8 cellular contexts compared by ENCODE assay signal in the genomic region with DNA sequence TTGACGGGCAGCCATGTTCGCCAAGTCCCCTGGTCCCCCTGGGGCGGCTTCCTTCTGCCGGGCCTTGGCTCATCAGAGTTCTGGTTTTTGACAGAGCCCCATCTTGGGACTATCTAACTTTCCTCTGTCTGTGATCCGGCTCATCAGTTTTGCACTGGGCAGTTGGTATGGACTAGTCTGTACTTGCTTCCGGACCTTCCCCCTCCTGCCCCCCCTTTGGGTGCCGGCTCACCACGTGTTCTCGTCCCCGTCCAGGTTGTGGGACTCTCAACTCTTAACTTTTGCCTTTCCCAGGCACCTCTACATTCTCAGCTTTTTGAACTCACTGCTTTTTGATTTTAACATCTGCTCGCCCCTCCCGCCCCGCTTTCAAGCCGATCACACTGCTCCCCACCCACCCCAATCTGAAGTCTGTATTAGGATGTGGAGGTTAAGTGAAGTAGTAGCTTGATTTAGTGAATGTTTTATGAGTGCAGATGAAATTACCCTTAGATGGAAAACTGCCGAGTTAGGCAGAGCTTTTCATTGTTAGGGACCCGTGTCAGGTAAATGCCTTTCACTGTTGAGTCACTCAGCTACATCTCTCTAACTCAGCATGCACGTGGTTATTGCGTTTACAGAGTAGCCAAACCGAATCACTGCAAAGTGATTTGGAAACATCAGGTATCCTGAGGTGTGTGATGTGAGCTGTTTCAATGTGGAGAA. TPM values are rescaled to one million over a fixed set of nuclear protein-coding genes. Genes with fewer than 3 reads are reported as not detected.
DNase-seq lines count a peak whose midpoint lies in the region; ATAC-seq, FAIRE-seq and TF ChIP-seq lines count a peak whose summit lies in the region.

No MANE protein-coding gene starts in this region.

- H3K9ac ChIP-seq in GM12878 (ENCODE audit: control insufficient read depth, insufficient read depth, low read length) (peak overlapping the region; percentile 91), iPS-18a (ENCODE audit: low read length) (peak overlapping the region; percentile 98), smooth muscle cell (ENCODE audit: low read depth) (peak overlapping the region; percentile 90)

- no peaks in the 10 kb centered on the region for H3K4me1 ChIP-seq in GM12878 (ENCODE audit: control insufficient read depth, insufficient read depth, low read length)
- peaks cover 23% of the 10 kb centered on the region for H3K4me1 ChIP-seq in iPS-18a (ENCODE audit: control insufficient read depth, low read depth, low read length)
- peaks cover 18% of the 10 kb centered on the region for H3K4me1 ChIP-seq in smooth muscle cell (ENCODE audit: low read depth)

- H4K20me1 ChIP-seq in GM12878 (ENCODE audit: control insufficient read depth, insufficient read depth) (no peaks in the 10 kb centered on the region), smooth muscle cell (ENCODE audit: low read depth) (peaks cover 55% of the 10 kb centered on the region)

- no peak for FAIRE-seq in GM12878 (lab: Jason Lieb, UNC)

- H2AFZ ChIP-seq in GM12878 (ENCODE audit: control insufficient read depth, low read depth, low read length) (no peak overlapping the region), smooth muscle cell (ENCODE audit: low read depth) (peak overlapping the region; percentile 83)

- no TSS peak for BruUV-seq in GM12878 (replicated peaks; lab: Mats Ljungman, UMichigan)

- no peak for TF ChIP-seq POLR2A in GM12878 (IDR thresholded peaks at IDR 0.05; ENCODE audit: low read depth, low read length)

- H3F3A ChIP-seq in smooth muscle cell (ENCODE audit: low read depth) = peaks cover 6% of the 10 kb centered on the region

- H3K9me3 ChIP-seq in GM12878 (replicated peaks; ENCODE audit: control insufficient read depth, insufficient read depth, low read length) (no peaks in the 10 kb centered on the region), iPS-18a (ENCODE audit: control insufficient read depth, low read depth, low read length) (no peaks in the 10 kb centered on the region), smooth muscle cell (replicated peaks; ENCODE audit: low read depth) (no peaks in the 10 kb centered on the region)

- H3K4me3 ChIP-seq in GM12878 (peak overlapping the region; percentile 97), iPS-18a (ENCODE audit: low read length) (peak overlapping the region; percentile 99), smooth muscle cell (peak overlapping the region; percentile 90)

- POLR2A ChIA-PET in GM12878 (lab: Charles Lee) = interaction anchor here (0.9 to 2.6 kb wide), 4 partner anchors 10 to 25 kb away, joined by 3 to 13 read pairs (median 11); partner anchors contain the start of gene TRMT61B

- TF ChIP-seq EP300 in GM12878 (IDR thresholded peaks at IDR 0.05; ENCODE audit: borderline replicate concordance in 1 of 2, control insufficient read depth in 1 of 2, low read depth in 2 of 2, low read length in 2 of 2) = no peak

- H3K36me3 ChIP-seq in GM12878 (ENCODE audit: control insufficient read depth in 2 of 2, insufficient read depth in 2 of 2, low read length in 1 of 2) = no peaks in the 10 kb centered on the region
- H3K36me3 ChIP-seq in iPS-18a (ENCODE audit: control insufficient read depth, low read depth, low read length) = no peaks in the 10 kb centered on the region
- H3K36me3 ChIP-seq in smooth muscle cell (ENCODE audit: low read depth) = no peaks in the 10 kb centered on the region

- RAD21 ChIA-PET in GM12878 (lab: Charles Lee; ENCODE audit: unreplicated experiment) = interaction anchor here (1.0 kb wide), 1 partner anchor 25 kb away, joined by 3 read pairs; the partner anchor contains the start of gene TRMT61B

- no peak for TF ChIP-seq CTCF in GM12878 (IDR thresholded peaks at IDR 0.05 in 2 of 3, conservative IDR thresholded peaks at IDR 0.05 in 1 of 3; ENCODE audit: control insufficient read depth in 2 of 3, extremely low read depth in 1 of 3, insufficient read depth in 1 of 3, low read depth in 3 of 3, low read length in 3 of 3)
- no peak for TF ChIP-seq CTCF in smooth muscle cell (IDR thresholded peaks at IDR 0.05; ENCODE audit: borderline replicate concordance, insufficient read depth, poor library complexity, severe bottlenecking)

- H3K79me2 ChIP-seq in GM12878 (ENCODE audit: control insufficient read depth, insufficient read depth, low read length) (peaks cover 59% of the 10 kb centered on the region), smooth muscle cell (ENCODE audit: low read depth) (peaks cover 58% of the 10 kb centered on the region)

- no peaks in the 10 kb centered on the region for H3K27me3 ChIP-seq in GM12878 (replicated peaks in 1 of 2; ENCODE audit: control insufficient read depth in 2 of 2, insufficient read depth in 2 of 2, low read length in 1 of 2)
- H3K27me3 ChIP-seq in iPS-18a (ENCODE audit: control insufficient read depth, insufficient read depth, low read length) = no peaks in the 10 kb centered on the region
- H3K27me3 ChIP-seq in smooth muscle cell (ENCODE audit: low read depth) = no peaks in the 10 kb centered on the region

- no peak for TF ChIP-seq RAD21 in GM12878 (IDR thresholded peaks at IDR 0.05; ENCODE audit: insufficient read depth, low read depth, low read length)

- in situ Hi-C loops in ACHN (cut with HindIII; ENCODE audit: low pct_ligation_motif_present, low pct_unique_long_range_greater_than_20kb, low sequenced_read_pairs) (no loop called here), GM12878 (cut with MboI) (no loop called here)

- WGBS in GM12878 (ENCODE audit: insufficient coverage, insufficient replicate concordance, low lambda C conversion rate, missing lambda C conversion rate) = under 1% methylated on average over 19 of the region's 19 CpGs
- WGBS in smooth muscle cell (ENCODE audit: low lambda C conversion rate) = 0% methylated on average over 19 of the region's 19 CpGs

- peak overlapping the region; percentile 52 for H3K4me2 ChIP-seq in GM12878 (ENCODE audit: control insufficient read depth, insufficient read depth)
- peak overlapping the region; percentile 100 for H3K4me2 ChIP-seq in smooth muscle cell

- DNase-seq in ACHN (peak; percentile 70), GM19238 (ENCODE audit: insufficient read length, low spot score) (peak; percentile 11), SW480 (ENCODE audit: low spot score) (peak; percentile 63), GM12878 (ENCODE audit: low read depth, low spot score) (no peak), smooth muscle cell (lab: John Stamatoyannopoulos, UW; ENCODE audit: unreplicated experiment) (no peak), NCI-H1105 (lab: John Stamatoyannopoulos, UW) (no peak)

- ATAC-seq in HG03442 (IDR thresholded peaks at IDR 0.05; ENCODE audit: unreplicated experiment) = peak; percentile 24
- ATAC-seq in GM12878 = peak; percentile 57

- intact Hi-C loops in GM12878 (cut with micrococcal nuclease; ENCODE audit: unreplicated experiment) = loop anchor here (5.0 to 10.0 kb wide), 2 partner anchors 141 to 328 kb away; partner anchors contain the start of gene PPP1CB

- H3K27ac ChIP-seq in GM12878 (ENCODE audit: control insufficient read depth, insufficient read depth) (peak overlapping the region; percentile 88), iPS-18a (ENCODE audit: low read length) (peak overlapping the region; percentile 87), smooth muscle cell (ENCODE audit: low read depth) (peak overlapping the region; percentile 88)

- CTCF ChIA-PET in GM12878 (lab: Yijun Ruan, JAX) = interaction anchor here (1.3 to 2.5 kb wide), 3 partner anchors 9 to 25 kb away, joined by 4 to 11 read pairs (median 7); partner anchors contain the start of gene TRMT61B

- SMC1A ChIA-PET in GM12878 (lab: Charles Lee; ENCODE audit: uncharacterized antibody, unreplicated experiment) = interaction anchor here (1.0 to 1.6 kb wide), 3 partner anchors 25 to 28 kb away, joined by 3 to 8 read pairs (median 3); partner anchors contain the start of gene TRMT61B

TF ChIP-seq in GM12878, 131 proteins besides CTCF, POLR2A, EP300 and RAD21 (continues in another document):
- no peak for TF ChIP-seq SP1 (IDR thresholded peaks at IDR 0.05; ENCODE audit: low read depth, low read length)
- peak; percentile 68 for TF ChIP-seq YY1 (IDR thresholded peaks at IDR 0.05; ENCODE audit: low read depth, low read length)

RNA-seq across cellular contexts. Expression of gene WDR43, which starts 0.9 kb away (rescaled TPM):
- 194 and 200 TPM in 2 replicates for total RNA-seq in GM12878 (2013; cell fraction: nucleolus; rRNA removed)
- total RNA-seq in GM12878 (2014; rRNA removed) (88.6 and 109 TPM in 2 replicates), GM12878 (2014; rRNA removed; fragmentation: Illumina TruSeq; extraction: Trizol) (139 and 142 TPM in 2 replicates), GM12878 (2021) (105 and 108 TPM in 2 replicates), smooth muscle cell (37.8 and 44.9 TPM in 2 replicates)
- polyA plus RNA-seq in GM12878 (2011; ENCODE audit: low read depth) = 16.6 TPM
- polyA plus RNA-seq in GM12878 (2011; rRNA removed) (153 and 179 TPM in 2 replicates), GM12878 (2014; fragmentation: Illumina TruSeq; extraction: Trizol) (84.4 and 103 TPM in 2 replicates), GM12878 (2014; fragmentation: Nextera tagmentation; extraction: Ambion mirVana) (10 to 100 TPM; 39.3 to 39.6 TPM), GM12878 (2014; rRNA removed) (61.8 and 67.4 TPM in 2 replicates), GM12878 (2016; fragmentation: Nextera tagmentation; extraction: Ambion mirVana) (10 to 100 TPM; 75.6 to 79.5 TPM), smooth muscle cell (12.5 and 27.5 TPM in 2 replicates)
- 51.3 and 52.7 TPM in 2 replicates for polyA plus RNA-seq in GM12878 (2011; cell fraction: cytosol; rRNA removed)
- 56.8 and 68.2 TPM in 2 replicates for polyA plus RNA-seq in GM12878 (2011; cell fraction: nucleus; rRNA removed)
- 31.6 and 36.0 TPM in 2 replicates for polyA plus RNA-seq in GM12878 (2012)
- 142 and 381 TPM in 2 replicates for polyA minus RNA-seq in GM12878 (2011; rRNA and poly(A)+ RNA removed)
- polyA minus RNA-seq in GM12878 (2011; cell fraction: cytosol; rRNA and poly(A)+ RNA removed) = 43.3 and 92.1 TPM in 2 replicates
- 51.5 and 60.6 TPM in 2 replicates for polyA minus RNA-seq in GM12878 (2011; cell fraction: nucleus; rRNA and poly(A)+ RNA removed)

RNA-seq across cellular contexts. Expression of gene TRMT61B, which starts 25.2 kb away (rescaled TPM):
- total RNA-seq in GM12878 (2013; cell fraction: nucleolus; rRNA removed) = 37.9 and 38.3 TPM in 2 replicates
- 16.0 and 18.2 TPM in 2 replicates for total RNA-seq in GM12878 (2014; rRNA removed)
- 15.3 and 19.5 TPM in 2 replicates for total RNA-seq in GM12878 (2014; rRNA removed; fragmentation: Illumina TruSeq; extraction: Trizol)
- total RNA-seq in GM12878 (2021) = 14.7 and 15.7 TPM in 2 replicates
- 5.8 TPM for polyA plus RNA-seq in GM12878 (2011; ENCODE audit: low read depth)
- 19.3 and 30.0 TPM in 2 replicates for polyA plus RNA-seq in GM12878 (2011; rRNA removed)
- 8.3 and 9.4 TPM in 2 replicates for polyA plus RNA-seq in GM12878 (2011; cell fraction: cytosol; rRNA removed)
- polyA plus RNA-seq in GM12878 (2011; cell fraction: nucleus; rRNA removed) = 9.8 and 10.5 TPM in 2 replicates
- polyA plus RNA-seq in GM12878 (2012) = 9.2 and 10.5 TPM in 2 replicates
- polyA plus RNA-seq in GM12878 (2014; fragmentation: Illumina TruSeq; extraction: Trizol) = 13.1 and 14.0 TPM in 2 replicates
- polyA plus RNA-seq in GM12878 (2014; fragmentation: Nextera tagmentation; extraction: Ambion mirVana) = 10 to 100 TPM; 18.1 to 23.0 TPM
- 10.4 and 12.8 TPM in 2 replicates for polyA plus RNA-seq in GM12878 (2014; rRNA removed)
- polyA plus RNA-seq in GM12878 (2016; fragmentation: Nextera tagmentation; extraction: Ambion mirVana) = 10 to 100 TPM; 23.2 to 23.7 TPM
- 8.3 and 9.1 TPM in 2 replicates for polyA minus RNA-seq in GM12878 (2011; rRNA and poly(A)+ RNA removed)
- 2.8 and 4.1 TPM in 2 replicates for polyA minus RNA-seq in GM12878 (2011; cell fraction: cytosol; rRNA and poly(A)+ RNA removed)
- 11.1 and 15.4 TPM in 2 replicates for polyA minus RNA-seq in GM12878 (2011; cell fraction: nucleus; rRNA and poly(A)+ RNA removed)
- 6.5 and 13.1 TPM in 2 replicates for total RNA-seq in smooth muscle cell
- 8.5 and 9.7 TPM in 2 replicates for polyA plus RNA-seq in smooth muscle cell

Comparison
In these comparisons a context has a peak if more than half of its experiments do, and no peak if none do; other contexts are left out.
1. DNase-seq: peak in ACHN (single experiment), GM19238 (single experiment) and SW480 (single experiment); none in GM12878 (single experiment), smooth muscle cell (single experiment) and NCI-H1105 (single experiment).
2. Peak in every context shown above with its lines, with median percentiles within 50 percentile points of each other: H3K27ac ChIP-seq, H3K4me3 ChIP-seq and H3K9ac ChIP-seq.